Comparison of ENCODE assay signal across 8 cellular contexts in the genomic region with DNA sequence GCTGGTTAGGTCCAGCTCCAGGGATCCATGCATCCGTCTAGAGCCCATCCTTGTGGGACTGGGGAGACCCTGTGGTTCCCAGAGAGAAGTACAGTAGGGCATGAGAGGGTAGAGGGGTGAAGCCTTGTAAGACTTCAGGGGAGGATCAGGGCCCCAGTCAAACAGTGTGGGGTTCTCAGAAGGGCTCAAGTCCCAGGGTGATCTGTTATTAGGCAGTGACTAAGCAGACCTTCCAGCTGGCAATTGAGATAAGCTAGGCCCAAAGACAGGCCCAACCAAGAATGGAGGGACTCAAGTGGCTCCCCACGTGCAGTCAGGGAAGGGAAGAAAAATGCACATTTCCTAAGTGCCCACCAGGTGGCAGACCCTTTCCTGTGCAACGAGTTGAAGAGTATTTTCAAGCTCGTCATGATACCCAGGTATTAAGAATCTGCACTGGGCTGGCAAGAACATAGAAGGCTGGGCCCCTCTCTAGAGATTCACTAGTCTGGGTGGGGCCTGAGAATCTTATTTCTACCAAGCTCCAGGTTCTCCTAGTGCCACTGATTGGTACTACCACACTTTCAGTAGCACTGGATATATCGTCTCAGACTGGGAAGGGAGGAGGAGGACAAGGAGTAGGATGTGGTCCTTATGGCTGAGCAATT.
DNase-seq lines count a peak whose midpoint lies in the region; ATAC-seq, FAIRE-seq and TF ChIP-seq lines count a peak whose summit lies in the region.

No MANE protein-coding gene starts in this region.

- H3K9me3 ChIP-seq in SU-DHL-6 (ENCODE audit: insufficient read depth, low read length) (no peaks in the 10 kb centered on the region), endothelial cell of umbilical vein (replicated peaks; ENCODE audit: control insufficient read depth, insufficient read depth, low read length) (no peaks in the 10 kb centered on the region), mucosa of descending colon (no peaks in the 10 kb centered on the region), upper lobe of left lung (no peaks in the 10 kb centered on the region)

- no peak overlapping the region for H3K4me3 Mint-ChIP-seq in activated CD4-positive, alpha-beta T cell treated with anti-CD3 and anti-CD28 coated beads, Interleukin-2, amount 10 ng/mL, durations not matched to agents 7 days and 5 days

- no peaks in the 10 kb centered on the region for H3F3A ChIP-seq in SU-DHL-6 (ENCODE audit: insufficient read depth)

- H3K27me3 Mint-ChIP-seq in activated CD4-positive, alpha-beta T cell treated with anti-CD3 and anti-CD28 coated beads, Interleukin-2, amount 10 ng/mL, durations not matched to agents 7 days and 5 days: no peaks in the 10 kb centered on the region

- no peaks in the 10 kb centered on the region for H3K4me1 Mint-ChIP-seq in activated CD4-positive, alpha-beta T cell treated with anti-CD3 and anti-CD28 coated beads, Interleukin-2, amount 10 ng/mL, durations not matched to agents 7 days and 5 days

- H3K9me1 ChIP-seq in endothelial cell of umbilical vein (replicated peaks; ENCODE audit: control insufficient read depth, extremely low read depth, insufficient read depth, low read length): no peaks in the 10 kb centered on the region

- intact Hi-C loops in endothelial cell of umbilical vein (cut with micrococcal nuclease) (loop anchor here (1.0 to 5.0 kb wide), 5 partner anchors 52 to 497 kb away; no protein-coding TSS in a partner anchor), mucosa of descending colon (cut with DNase I, micrococcal nuclease) (no loop called here)

- H3K9me2 ChIP-seq in SU-DHL-6 (replicated peaks; ENCODE audit: insufficient read depth, low read length): no peaks in the 10 kb centered on the region

- no peaks in the 10 kb centered on the region for H3K36me3 Mint-ChIP-seq in activated CD4-positive, alpha-beta T cell treated with anti-CD3 and anti-CD28 coated beads, Interleukin-2, amount 10 ng/mL, durations not matched to agents 7 days and 5 days (ENCODE audit: low read depth)

- H3K27ac Mint-ChIP-seq in activated CD4-positive, alpha-beta T cell treated with anti-CD3 and anti-CD28 coated beads, Interleukin-2, amount 10 ng/mL, durations not matched to agents 7 days and 5 days: no peak overlapping the region

- peak overlapping the region; percentile 52 for H2AFZ ChIP-seq in SU-DHL-6 (ENCODE audit: low read depth, low read length, severe bottlenecking)
- peak overlapping the region; percentile 13 for H2AFZ ChIP-seq in endothelial cell of umbilical vein (ENCODE audit: low read depth, low read length)

- H3K4me1 ChIP-seq in endothelial cell of umbilical vein (ENCODE audit: control insufficient read depth, extremely low read depth, insufficient read depth, low read length) (no peaks in the 10 kb centered on the region), mucosa of descending colon (ENCODE audit: low read depth) (no peaks in the 10 kb centered on the region), upper lobe of left lung (peaks cover 0 to 5% (median 0%) of the 10 kb centered on the region in 4 donors)

- BruUV-seq in endothelial cell of umbilical vein (replicated peaks; lab: Mats Ljungman, UMichigan): no TSS peak

- H3K79me2 ChIP-seq in SU-DHL-6 (ENCODE audit: insufficient read depth, low read length): no peaks in the 10 kb centered on the region
- no peaks in the 10 kb centered on the region for H3K79me2 ChIP-seq in endothelial cell of umbilical vein (ENCODE audit: control insufficient read depth, insufficient read depth, low read length)

- TF ChIP-seq POLR2A in endothelial cell of umbilical vein (IDR thresholded peaks at IDR 0.05; ENCODE audit: low read depth, low read length): no peak
- no peak for TF ChIP-seq POLR2A in upper lobe of left lung (IDR thresholded peaks at IDR 0.05)

- dilution Hi-C loops in endothelial cell of umbilical vein (cut with MboI; ENCODE audit: extremely low pct_ligation_motif_present, low sequenced_read_pairs): no loop called here

- CTCF ChIA-PET in activated CD4-positive, alpha-beta T cell treated with anti-CD3 and anti-CD28 coated beads, Interleukin-2, amount 10 ng/mL, durations not matched to agents 7 days and 5 days (lab: Charles Lee): no interaction called here
- CTCF ChIA-PET in endothelial cell of umbilical vein (lab: Charles Lee): interaction anchor here (0.6 to 9.5 kb wide), 38 partner anchors 9 to 516 kb away, joined by 3 to 99 read pairs (median 4); no protein-coding TSS in a partner anchor

- POLR2A ChIA-PET in activated CD4-positive, alpha-beta T cell treated with anti-CD3 and anti-CD28 coated beads, Interleukin-2, amount 10 ng/mL, durations not matched to agents 7 days and 5 days (lab: Charles Lee): no interaction called here
- POLR2A ChIA-PET in endothelial cell of umbilical vein (lab: Charles Lee): no interaction called here

- TF ChIP-seq CTCF in SU-DHL-6 (IDR thresholded peaks at IDR 0.05; ENCODE audit: insufficient read depth, low read length, poor library complexity, severe bottlenecking) (peak; percentile 25), endothelial cell of umbilical vein (IDR thresholded peaks at IDR 0.05; ENCODE audit: extremely low read depth in 1 of 2, insufficient read depth in 1 of 2, low read depth in 1 of 2, low read length in 2 of 2) (peak; percentile 63 to 65), mucosa of descending colon (IDR thresholded peaks at IDR 0.05) (peak; percentile 24), upper lobe of left lung (IDR thresholded peaks at IDR 0.05) (peak in 5 of 6 experiments; percentile 44 to 60 (median 46))

- H3K36me3 ChIP-seq in SU-DHL-6 (ENCODE audit: low read length) (no peaks in the 10 kb centered on the region), endothelial cell of umbilical vein (ENCODE audit: control insufficient read depth in 2 of 2, extremely low read depth in 1 of 2, insufficient read depth in 2 of 2, low read length in 2 of 2) (no peaks in the 10 kb centered on the region), mucosa of descending colon (ENCODE audit: low read depth) (no peaks in the 10 kb centered on the region), upper lobe of left lung (no peaks in the 10 kb centered on the region)

- peak; percentile 48 for DNase-seq in activated CD4-positive, alpha-beta T cell treated with anti-CD3 and anti-CD28 coated beads for 48 hours
- no peak for DNase-seq in activated CD4-positive, alpha-beta T cell treated with anti-CD3 and anti-CD28 coated beads, Interleukin-2, amount 10 ng/mL, durations not matched to agents 7 days and 5 days
- peak; percentile 69 for DNase-seq in HuH-7 (ENCODE audit: low spot score)
- peak; percentile 67 for DNase-seq in endothelial cell of umbilical vein (ENCODE audit: low read depth, low spot score)
- peak in 1 of 3 donors; percentile 11 for DNase-seq in mucosa of descending colon
- no peak for DNase-seq in upper lobe of left lung

- H3K4me2 ChIP-seq in SU-DHL-6 (ENCODE audit: low read depth, low read length, poor library complexity, severe bottlenecking): no peak overlapping the region
- H3K4me2 ChIP-seq in endothelial cell of umbilical vein (ENCODE audit: insufficient read depth, low read length): no peak overlapping the region

- H3K27ac ChIP-seq in SU-DHL-6 (ENCODE audit: low read depth, low read length): no peak overlapping the region
- no peak overlapping the region for H3K27ac ChIP-seq in endothelial cell of umbilical vein (ENCODE audit: insufficient read depth, low read depth, low read length)
- no peak overlapping the region for H3K27ac ChIP-seq in upper lobe of left lung

- H3K9ac ChIP-seq in SU-DHL-6 (ENCODE audit: low read length) (no peak overlapping the region), endothelial cell of umbilical vein (replicated peaks; ENCODE audit: extremely low read depth, insufficient read depth, low read length) (no peak overlapping the region)

- TF ChIP-seq EP300 in upper lobe of left lung (IDR thresholded peaks at IDR 0.05): no peak

- H3K9me3 Mint-ChIP-seq in activated CD4-positive, alpha-beta T cell treated with anti-CD3 and anti-CD28 coated beads, Interleukin-2, amount 10 ng/mL, durations not matched to agents 7 days and 5 days: no peaks in the 10 kb centered on the region

- peak; percentile 72 for ATAC-seq in GM21737 (IDR thresholded peaks at IDR 0.05; ENCODE audit: unreplicated experiment)
- ATAC-seq in mucosa of descending colon: peak; percentile 72
- peak; percentile 46 to 71 for ATAC-seq in upper lobe of left lung (ENCODE audit: low FRiP score in 2 of 2)

- H4K20me1 ChIP-seq in SU-DHL-6 (ENCODE audit: low read depth, low read length): no peaks in the 10 kb centered on the region
- H4K20me1 ChIP-seq in endothelial cell of umbilical vein (replicated peaks; ENCODE audit: control insufficient read depth, extremely low read depth, insufficient read depth, low read length): no peaks in the 10 kb centered on the region

- FAIRE-seq in endothelial cell of umbilical vein (lab: Jason Lieb, UNC): peak; percentile 82

- WGBS in upper lobe of left lung, 2 donors: 47 to 52% methylated on average over 4 to 5 of the region's 5 CpGs

- H3K4me3 ChIP-seq in SU-DHL-6 (ENCODE audit: insufficient read depth, low read length, poor library complexity, severe bottlenecking): no peak overlapping the region
- no peak overlapping the region for H3K4me3 ChIP-seq in endothelial cell of umbilical vein (replicated peaks in 1 of 3; ENCODE audit: insufficient read depth in 1 of 3, low read depth in 1 of 3, low read length in 3 of 3)
- H3K4me3 ChIP-seq in mucosa of descending colon: no peak overlapping the region
- H3K4me3 ChIP-seq in upper lobe of left lung: no peak overlapping the region

- H3K27me3 ChIP-seq in SU-DHL-6 (ENCODE audit: low read length) (no peaks in the 10 kb centered on the region), endothelial cell of umbilical vein (ENCODE audit: control insufficient read depth in 2 of 2, insufficient read depth in 2 of 2, low read length in 2 of 2) (no peaks in the 10 kb centered on the region), upper lobe of left lung (no peaks in the 10 kb centered on the region)

TF ChIP-seq in endothelial cell of umbilical vein, 7 proteins besides CTCF, POLR2A, EP300 and RAD21:
- TF ChIP-seq EZH2 (IDR thresholded peaks at IDR 0.05; ENCODE audit: borderline replicate concordance, low read depth, low read length, severe bottlenecking): no peak
- TF ChIP-seq MYC (IDR thresholded peaks at IDR 0.05; ENCODE audit: low read depth, low read length): no peak
- TF ChIP-seq GATA2 (IDR thresholded peaks at IDR 0.05; ENCODE audit: insufficient read depth, insufficient read length, low read depth, low read length): no peak
- TF ChIP-seq, protein P1, sequence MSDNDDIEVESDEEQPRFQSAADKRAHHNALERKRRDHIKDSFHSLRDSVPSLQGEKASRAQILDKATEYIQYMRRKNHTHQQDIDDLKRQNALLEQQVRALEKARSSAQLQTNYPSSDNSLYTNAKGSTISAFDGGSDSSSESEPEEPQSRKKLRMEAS (IDR thresholded peaks at IDR 0.05; ENCODE audit: insufficient read depth, insufficient read length): no peak
- TF ChIP-seq POLR2AphosphoS5 (IDR thresholded peaks at IDR 0.05; ENCODE audit: insufficient read depth, low read depth, low read length): no peak
- TF ChIP-seq JUN (IDR thresholded peaks at IDR 0.05; ENCODE audit: borderline replicate concordance, insufficient read depth, insufficient read length, low read depth): no peak
- no peak for TF ChIP-seq FOS (IDR thresholded peaks at IDR 0.05; ENCODE audit: borderline replicate concordance, insufficient read depth, low read length)

Comparison
In these comparisons a context has a peak if more than half of its experiments do, and no peak if none do; other contexts are left out.
1. DNase-seq: peak in activated CD4-positive, alpha-beta T cell treated with anti-CD3 and anti-CD28 coated beads for 48 hours (single experiment), HuH-7 (single experiment) and endothelial cell of umbilical vein (single experiment); none in activated CD4-positive, alpha-beta T cell treated with anti-CD3 and anti-CD28 coated beads, Interleukin-2, amount 10 ng/mL, durations not matched to agents 7 days and 5 days (single experiment) and upper lobe of left lung (0 of 2).
2. Peak in every context shown above with its lines, with median percentiles within 50 percentile points of each other: ATAC-seq and CTCF ChIP-seq.